9 cellular contexts compared by ENCODE assay signal in genomic region chr1:2412773-2413494, GRCh38. TPM values are rescaled to one million over a fixed set of nuclear protein-coding genes. Genes with fewer than 3 reads are reported as not detected.
DNase-seq lines count a peak whose midpoint lies in the region; ATAC-seq, FAIRE-seq and TF ChIP-seq lines count a peak whose summit lies in the region.
"Had no signal": no experiment of that assay in that cellular context is flagged by ENCODE, and none has a peak within 500 bp of the region (broad histone marks: within the 10 kb centered on the region; RNA-seq: fewer than 3 reads in every experiment).

No MANE protein-coding gene starts in this region.

- no peaks in the 10 kb centered on the region for H3K9me1 ChIP-seq in K562 (ENCODE audit: control insufficient read depth, insufficient read depth, low read length)

- H3K4me1 ChIP-seq in K562 (replicated peaks in 1 of 2; ENCODE audit: control insufficient read depth in 2 of 2, insufficient read depth in 2 of 2, low read length in 2 of 2) (peaks cover 15 to 85% of the 10 kb centered on the region in 2 experiments), subcutaneous abdominal adipose tissue (ENCODE audit: control insufficient read depth in 5 of 5, insufficient read depth in 5 of 5, low read length in 5 of 5) (peaks cover 2 to 37% (median 28%) of the 10 kb centered on the region in 5 donors)

- peaks cover 15% of the 10 kb centered on the region; the same call in 2 of the 3 replicates for H3K36me3 ChIP-seq in K562 (ENCODE audit: control insufficient read depth, insufficient read depth, low read length)
- H3K36me3 ChIP-seq in subcutaneous abdominal adipose tissue (ENCODE audit: control insufficient read depth in 5 of 5, insufficient read depth in 5 of 5, low read length in 5 of 5) = peaks cover 0 to 23% (median 18%) of the 10 kb centered on the region in 5 donors

- peak overlapping the region; percentile 92 to 96 for H3K9ac ChIP-seq in K562 (ENCODE audit: insufficient read depth in 1 of 2, low read depth in 2 of 2, low read length in 2 of 2)
- peak overlapping the region in 4 of 5 donors; percentile 66 to 87 (median 73) for H3K9ac ChIP-seq in subcutaneous abdominal adipose tissue (ENCODE audit: low read length in 5 of 5)

- peak; percentile 58 to 65 for DNase-seq in AML-193 (lab: John Stamatoyannopoulos, UW)
- DNase-seq in NCI-H226 = peak; percentile 46
- DNase-seq in K562 (ENCODE audit: extremely low read depth in 1 of 4, low spot score in 3 of 4) = peak; percentile 53 to 86 (median 82)
- DNase-seq in kidney tubule cell (ENCODE audit: low spot score) = peak; percentile 32
- no peak for DNase-seq in hippocampal formation (lab: John Stamatoyannopoulos, UW)

- POLR2A ChIA-PET in K562 (lab: Yijun Ruan, JAX) = interaction anchor here (0.6 to 1.9 kb wide), 8 partner anchors 9 to 220 kb away, joined by 3 to 7 read pairs (median 3); partner anchors contain the start of gene TNFRSF14

- TF ChIP-seq RAD21 in K562 (CRISPR knock-in tag; conservative IDR thresholded peaks at IDR 0.05 in 1 of 2, IDR thresholded peaks at IDR 0.05 in 1 of 2) = peak in 1 of 2 experiments; percentile 4; a peak in 1 of 4 replicates

- TF ChIP-seq CTCF in K562 (IDR thresholded peaks at IDR 0.05 in 2 of 3, conservative IDR thresholded peaks at IDR 0.05 in 1 of 3; ENCODE audit: insufficient read depth in 2 of 3, low read depth in 1 of 3, low read length in 3 of 3) = 0 out of 6 replicates have a peak, but pooled peaks of 1 of the 3 experiments have one; percentile 4

- WGBS in K562 (ENCODE audit: insufficient coverage, low coverage, missing lambda C conversion rate) = 3% methylated on average over 45 of the region's 66 CpGs

- peaks cover 21% of the 10 kb centered on the region; the same call in 2 of the 3 replicates for H3K79me2 ChIP-seq in K562 (ENCODE audit: control insufficient read depth, insufficient read depth, low read length)

- H3K27me3 ChIP-seq in K562 (ENCODE audit: control insufficient read depth in 2 of 2, insufficient read depth in 2 of 2, low read length in 2 of 2) (no peaks in the 10 kb centered on the region; a peak in 2 of 5 replicates), subcutaneous abdominal adipose tissue (ENCODE audit: control insufficient read depth in 5 of 5, insufficient read depth in 4 of 5, low read length in 5 of 5) (peaks cover 22 to 29% (median 25%) of the 10 kb centered on the region in 5 donors)

- H3K9me3 ChIP-seq in K562 (replicated peaks; ENCODE audit: control insufficient read depth, insufficient read depth, low read depth, low read length) (no peaks in the 10 kb centered on the region), subcutaneous abdominal adipose tissue (ENCODE audit: control insufficient read depth in 5 of 5, low read length in 5 of 5) (no peaks in the 10 kb centered on the region)

- TF ChIP-seq POLR2A in GM18505 (IDR thresholded peaks at IDR 0.05; ENCODE audit: borderline replicate concordance, extremely low read depth, insufficient read depth, insufficient read length) (peak; percentile 50), K562 (conservative IDR thresholded peaks at IDR 0.05) (peak; percentile 74)

- CTCF ChIA-PET in K562 (lab: Yijun Ruan, JAX; ENCODE audit: low intra/inter-chr PET ratio) = interaction anchor here (0.8 to 4.1 kb wide), 2 partner anchors 135 to 237 kb away, joined by 3 to 36 read pairs; no protein-coding TSS in a partner anchor

- ATAC-seq in GM18505 (IDR thresholded peaks at IDR 0.05; ENCODE audit: unreplicated experiment) (peak; percentile 11), HG02840 (IDR thresholded peaks at IDR 0.05; ENCODE audit: low FRiP score, unreplicated experiment) (peak; percentile 24), K562 (peak; percentile 72)

- intact Hi-C loops in K562 (cut with micrococcal nuclease) = loop anchor here (2.0 to 10.0 kb wide), 3 partner anchors 22 to 1012 kb away; partner anchors contain the start of genes MORN1 and RER1

- H3K27ac ChIP-seq in K562 (ENCODE audit: extremely low read depth, low read depth, low read length) (peak overlapping the region; percentile 85), subcutaneous abdominal adipose tissue (ENCODE audit: low read depth, low read length) (peak overlapping the region; percentile 62)

- peak overlapping the region; percentile 100 for H3K4me3 ChIP-seq in K562
- H3K4me3 ChIP-seq in subcutaneous abdominal adipose tissue (ENCODE audit: low read depth in 1 of 5, low read length in 5 of 5) = peak overlapping the region in 4 of 5 donors; percentile 71 to 95 (median 81)

- peaks cover 8% of the 10 kb centered on the region; the same call in 1 of the 2 replicates for H4K20me1 ChIP-seq in K562 (replicated peaks; ENCODE audit: control insufficient read depth, insufficient read depth, low read length)

- TSS peak; percentile 88 for BruUV-seq in K562 (replicated peaks; lab: Mats Ljungman, UMichigan)

- peak overlapping the region; percentile 97 for H3K4me2 ChIP-seq in K562 (ENCODE audit: insufficient read depth, low read length)

- in situ Hi-C loops in K562 (cut with MboI) = loop anchor here (5.0 to 10.0 kb wide), 2 partner anchors 124 to 222 kb away; partner anchors contain the start of gene MMEL1

- no peak for TF ChIP-seq EP300 in K562 (IDR thresholded peaks at IDR 0.05; ENCODE audit: low read length)

- peak overlapping the region; percentile 97 for H2AFZ ChIP-seq in K562 (ENCODE audit: low read depth, low read length)

- FAIRE-seq in K562 (lab: Jason Lieb, UNC) = no peak
- FAIRE-seq: TTC549 had no signal

TF ChIP-seq in K562, 482 proteins besides CTCF, POLR2A, EP300 and RAD21 (continues in another document):
- TF ChIP-seq RBM25 (IDR thresholded peaks at IDR 0.05; ENCODE audit: low read depth, low read length, severe bottlenecking) = no peak

RNA-seq across cellular contexts. Expression of gene PEX10, which starts 0.6 kb away (rescaled TPM):
- total RNA-seq in K562 (2011; cell fraction: chromatin; rRNA removed; ENCODE audit: low replicate concordance) = 13.3 and 27.8 TPM in 2 replicates
- 23.4 and 30.4 TPM in 2 replicates for total RNA-seq in K562 (2011; cell fraction: nucleolus; rRNA removed)
- 18.3 and 19.9 TPM in 2 replicates for total RNA-seq in K562 (2011; cell fraction: nucleoplasm; rRNA removed)
- 24.5 and 26.2 TPM in 2 replicates for total RNA-seq in K562 (2014; rRNA removed)
- 5.6 and 5.7 TPM in 2 replicates for total RNA-seq in K562 (2014; rRNA removed; fragmentation: Illumina TruSeq; extraction: Trizol)
- total RNA-seq in K562 (2015; rRNA removed; fragmentation: Illumina TruSeq; extraction: Trizol) = 8.4 and 9.3 TPM in 2 replicates
- 18.2 and 18.7 TPM in 2 replicates for total RNA-seq in K562 (2021)
- 8.7 and 9.4 TPM in 2 replicates for polyA plus RNA-seq in K562 (2011; rRNA removed)
- polyA plus RNA-seq in K562 (2011; cell fraction: cytosol; rRNA removed) = 9.6 and 19.3 TPM in 2 replicates
- polyA plus RNA-seq in K562 (2011; cell fraction: nucleus; rRNA removed) = 18.8 and 28.5 TPM in 2 replicates
- polyA plus RNA-seq in K562 (2012) = 9.3 and 13.4 TPM in 2 replicates
- 6.4 and 10.6 TPM in 2 replicates for polyA plus RNA-seq in K562 (2014; fragmentation: Illumina TruSeq; extraction: Trizol)
- under 1 TPM; 0.03 to 0.11 TPM for polyA plus RNA-seq in K562 (2014; fragmentation: Nextera tagmentation; extraction: Ambion mirVana)
- polyA plus RNA-seq in K562 (2014; rRNA removed) = 18.8 and 22.5 TPM in 2 replicates
- polyA minus RNA-seq in K562 (2011; rRNA and poly(A)+ RNA removed) = 3.5 and 3.9 TPM in 2 replicates
- polyA minus RNA-seq in K562 (2011; cell fraction: cytosol; rRNA and poly(A)+ RNA removed) = 5.4 and 14.7 TPM in 2 replicates
- 11.1 and 14.0 TPM in 2 replicates for polyA minus RNA-seq in K562 (2011; cell fraction: nucleus; rRNA and poly(A)+ RNA removed)

RNA-seq across cellular contexts. Expression of gene RER1, which starts 21.3 kb away (rescaled TPM):
- 270 and 338 TPM in 2 replicates for total RNA-seq in K562 (2011; cell fraction: chromatin; rRNA removed; ENCODE audit: low replicate concordance)
- total RNA-seq in K562 (2011; cell fraction: nucleolus; rRNA removed) = 175 and 181 TPM in 2 replicates
- total RNA-seq in K562 (2011; cell fraction: nucleoplasm; rRNA removed) = 289 and 345 TPM in 2 replicates
- 63.1 and 109 TPM in 2 replicates for total RNA-seq in K562 (2014; rRNA removed)
- 183 and 211 TPM in 2 replicates for total RNA-seq in K562 (2014; rRNA removed; fragmentation: Illumina TruSeq; extraction: Trizol)
- 146 and 153 TPM in 2 replicates for total RNA-seq in K562 (2015; rRNA removed; fragmentation: Illumina TruSeq; extraction: Trizol)
- total RNA-seq in K562 (2021) = 219 and 235 TPM in 2 replicates
- polyA plus RNA-seq in K562 (2011; rRNA removed) = 316 and 354 TPM in 2 replicates
- 218 and 437 TPM in 2 replicates for polyA plus RNA-seq in K562 (2011; cell fraction: cytosol; rRNA removed)
- polyA plus RNA-seq in K562 (2011; cell fraction: nucleus; rRNA removed) = 267 and 372 TPM in 2 replicates
- polyA plus RNA-seq in K562 (2012) = 133 and 293 TPM in 2 replicates
- 299 and 323 TPM in 2 replicates for polyA plus RNA-seq in K562 (2014; fragmentation: Illumina TruSeq; extraction: Trizol)
- 10 to 100 TPM; 19.6 to 34.5 TPM for polyA plus RNA-seq in K562 (2014; fragmentation: Nextera tagmentation; extraction: Ambion mirVana)
- 216 and 249 TPM in 2 replicates for polyA plus RNA-seq in K562 (2014; rRNA removed)
- polyA minus RNA-seq in K562 (2011; rRNA and poly(A)+ RNA removed) = 304 and 371 TPM in 2 replicates
- 79.7 and 109 TPM in 2 replicates for polyA minus RNA-seq in K562 (2011; cell fraction: cytosol; rRNA and poly(A)+ RNA removed)
- 23.0 and 33.4 TPM in 2 replicates for polyA minus RNA-seq in K562 (2011; cell fraction: nucleus; rRNA and poly(A)+ RNA removed)

RNA-seq across cellular contexts. Expression of gene MORN1, which starts 21.6 kb away (rescaled TPM):
- total RNA-seq in K562 (2011; cell fraction: chromatin; rRNA removed; ENCODE audit: low replicate concordance) = 24.9 and 49.4 TPM in 2 replicates
- 26.6 and 36.7 TPM in 2 replicates for total RNA-seq in K562 (2011; cell fraction: nucleolus; rRNA removed)
- total RNA-seq in K562 (2011; cell fraction: nucleoplasm; rRNA removed) = 26.9 and 29.6 TPM in 2 replicates
- total RNA-seq in K562 (2014; rRNA removed) (6.1 and 9.3 TPM in 2 replicates), K562 (2014; rRNA removed; fragmentation: Illumina TruSeq; extraction: Trizol) (2.3 and 2.9 TPM in 2 replicates), K562 (2015; rRNA removed; fragmentation: Illumina TruSeq; extraction: Trizol) (4.7 and 5.5 TPM in 2 replicates), K562 (2021) (5.1 and 7.6 TPM in 2 replicates)
- polyA plus RNA-seq in K562 (2011; rRNA removed) (3.9 and 4.4 TPM in 2 replicates), K562 (2014; fragmentation: Illumina TruSeq; extraction: Trizol) (1.8 and 2.7 TPM in 2 replicates), K562 (2014; fragmentation: Nextera tagmentation; extraction: Ambion mirVana) (under 1 TPM; 0.24 to 0.35 TPM), K562 (2014; rRNA removed) (4.2 and 5.8 TPM in 2 replicates)
- polyA plus RNA-seq in K562 (2011; cell fraction: cytosol; rRNA removed) = 4.3 and 4.7 TPM in 2 replicates
- 10.6 and 16.9 TPM in 2 replicates for polyA plus RNA-seq in K562 (2011; cell fraction: nucleus; rRNA removed)
- 3.6 and 6.3 TPM in 2 replicates for polyA plus RNA-seq in K562 (2012)
- polyA minus RNA-seq in K562 (2011; rRNA and poly(A)+ RNA removed) = 5.5 and 9.6 TPM in 2 replicates
- 4.8 and 5.6 TPM in 2 replicates for polyA minus RNA-seq in K562 (2011; cell fraction: cytosol; rRNA and poly(A)+ RNA removed)
- 11.7 and 12.0 TPM in 2 replicates for polyA minus RNA-seq in K562 (2011; cell fraction: nucleus; rRNA and poly(A)+ RNA removed)

Comparison
In these comparisons a context has a peak if more than half of its experiments do, and no peak if none do; other contexts are left out.
1. DNase-seq: peak in AML-193 (2 of 2), NCI-H226 (single experiment), K562 (4 of 4) and kidney tubule cell (single experiment); none in hippocampal formation (0 of 2).
2. ATAC-seq: peak in every context shown above with its lines; median percentile 72 in K562; 24 in HG02840; 11 in GM18505.